Comparison of ENCODE assay signal across 1 cellular context in the genomic region with DNA sequence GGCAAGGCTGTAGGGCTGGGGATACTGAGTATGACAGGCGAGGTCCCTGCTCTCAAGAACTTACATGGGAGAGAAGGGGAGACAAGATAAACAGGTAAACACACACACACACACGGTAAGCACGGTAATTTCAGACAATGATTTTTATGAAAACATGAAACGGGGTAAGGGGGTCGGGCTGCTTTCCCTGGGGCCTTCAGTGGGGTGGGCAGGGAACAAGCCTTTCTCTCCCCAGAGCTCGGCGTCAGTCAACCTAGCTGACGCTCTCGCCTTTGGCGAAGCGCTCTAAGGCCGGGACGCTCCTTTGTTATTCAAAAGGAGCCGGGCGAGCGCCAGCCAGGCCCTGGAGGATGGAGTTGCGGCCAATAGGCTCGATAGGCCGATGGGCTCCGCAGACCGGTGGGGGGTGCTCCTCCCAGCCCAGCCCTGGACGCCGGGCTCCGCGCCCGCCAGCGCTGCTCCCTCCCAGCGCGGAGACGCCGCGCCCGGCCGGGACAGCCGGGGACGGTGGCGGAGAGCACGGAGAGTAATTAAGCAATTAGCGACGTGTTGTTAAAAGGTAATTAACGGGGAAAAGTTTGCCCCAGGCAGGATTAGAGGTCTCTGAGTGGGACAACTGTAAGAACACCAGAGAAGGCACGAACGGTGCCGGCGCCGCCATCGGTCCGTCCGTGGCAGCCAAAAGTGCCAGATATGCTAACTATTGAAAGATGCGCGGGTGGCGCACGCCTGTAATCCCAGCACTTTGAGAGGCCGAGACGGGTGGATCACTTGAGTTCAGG.
TF ChIP-seq lines count a peak whose summit lies in the region.

No MANE protein-coding gene starts in this region.

TF ChIP-seq in SK-N-SH treated with all-trans-retinoic acid at 6 μM for 48 hours, 23 proteins besides CTCF, POLR2A, EP300 and RAD21 (continued from another document):
- TF ChIP-seq, protein P1, sequence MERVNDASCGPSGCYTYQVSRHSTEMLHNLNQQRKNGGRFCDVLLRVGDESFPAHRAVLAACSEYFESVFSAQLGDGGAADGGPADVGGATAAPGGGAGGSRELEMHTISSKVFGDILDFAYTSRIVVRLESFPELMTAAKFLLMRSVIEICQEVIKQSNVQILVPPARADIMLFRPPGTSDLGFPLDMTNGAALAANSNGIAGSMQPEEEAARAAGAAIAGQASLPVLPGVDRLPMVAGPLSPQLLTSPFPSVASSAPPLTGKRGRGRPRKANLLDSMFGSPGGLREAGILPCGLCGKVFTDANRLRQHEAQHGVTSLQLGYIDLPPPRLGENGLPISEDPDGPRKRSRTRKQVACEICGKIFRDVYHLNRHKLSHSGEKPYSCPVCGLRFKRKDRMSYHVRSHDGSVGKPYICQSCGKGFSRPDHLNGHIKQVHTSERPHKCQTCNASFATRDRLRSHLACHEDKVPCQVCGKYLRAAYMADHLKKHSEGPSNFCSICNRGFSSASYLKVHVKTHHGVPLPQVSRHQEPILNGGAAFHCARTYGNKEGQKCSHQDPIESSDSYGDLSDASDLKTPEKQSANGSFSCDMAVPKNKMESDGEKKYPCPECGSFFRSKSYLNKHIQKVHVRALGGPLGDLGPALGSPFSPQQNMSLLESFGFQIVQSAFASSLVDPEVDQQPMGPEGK (CRISPR knock-in tag; IDR thresholded peaks at IDR 0.05; ENCODE audit: borderline replicate concordance): no peak
- no peak for TF ChIP-seq PPARA (CRISPR knock-in tag; IDR thresholded peaks at IDR 0.05; ENCODE audit: borderline replicate concordance)
